Comparison of ENCODE assay signal across 19 cellular contexts in genomic region chr2:173955004-173955403, GRCh38. TPM values are rescaled to one million over a fixed set of nuclear protein-coding genes. Genes with fewer than 3 reads are reported as not detected.
DNase-seq lines count a peak whose midpoint lies in the region; ATAC-seq and TF ChIP-seq lines count a peak whose summit lies in the region.
"Had no signal": no experiment of that assay in that cellular context is flagged by ENCODE, and none has a peak within 500 bp of the region (broad histone marks: within the 10 kb centered on the region; RNA-seq: fewer than 3 reads in every experiment).

No MANE protein-coding gene starts in this region.

- H3K36me3 Mint-ChIP-seq in T-helper 17 cell (ENCODE audit: low read depth): peaks cover 4% of the 10 kb centered on the region
- peaks cover 16 to 58% (median 50%) of the 10 kb centered on the region in 5 donors for H3K36me3 Mint-ChIP-seq in naive thymus-derived CD4-positive, alpha-beta T cell

- peak overlapping the region; percentile 53 for H3K27ac Mint-ChIP-seq in T-helper 17 cell
- peak overlapping the region in 3 of 9 donors; percentile 18 to 26 (median 22) for H3K27ac Mint-ChIP-seq in naive thymus-derived CD4-positive, alpha-beta T cell
- H3K27ac Mint-ChIP-seq: brain; T-helper 1 cell treated with Interleukin-12 subunit alpha and Interleukin-12 subunit beta and Interleukin-4 antibody, amounts not matched to agents 30 μg/mL and 1 μg/mL, for 36 hours had no signal

- H3K27me3 Mint-ChIP-seq in T-helper 17 cell: no peaks in the 10 kb centered on the region
- no peaks in the 10 kb centered on the region for H3K27me3 Mint-ChIP-seq in naive thymus-derived CD4-positive, alpha-beta T cell
- H3K27me3 Mint-ChIP-seq: brain had no signal

- no peak overlapping the region for H2AFZ ChIP-seq in Loucy (ENCODE audit: low read length)

- ATAC-seq in T-helper 17 cell (peak; percentile 27), GM18861 (IDR thresholded peaks at IDR 0.05; ENCODE audit: unreplicated experiment) (no peak)
- peak; percentile 12 for ATAC-seq in naive thymus-derived CD4-positive, alpha-beta T cell
- ATAC-seq: left colon, mucosa of descending colon had no signal

- no peaks in the 10 kb centered on the region for H3K9me3 Mint-ChIP-seq in naive thymus-derived CD4-positive, alpha-beta T cell
- H3K9me3 Mint-ChIP-seq: T-helper 1 cell treated with Interleukin-12 subunit alpha and Interleukin-12 subunit beta and Interleukin-4 antibody, amounts not matched to agents 30 μg/mL and 1 μg/mL, for 36 hours had no signal

- H3K27me3 ChIP-seq in DOHH2 (ENCODE audit: control insufficient read depth, low read length): no peaks in the 10 kb centered on the region
- no peaks in the 10 kb centered on the region for H3K27me3 ChIP-seq in Loucy (ENCODE audit: insufficient read depth, low read length, poor library complexity, severe bottlenecking)
- no peaks in the 10 kb centered on the region for H3K27me3 ChIP-seq in naive thymus-derived CD4-positive, alpha-beta T cell (ENCODE audit: control insufficient read depth in 2 of 2, insufficient read depth in 2 of 2, low read length in 2 of 2)
- H3K27me3 ChIP-seq: sigmoid colon, testis had no signal

- H3K36me3 ChIP-seq in DOHH2 (ENCODE audit: control insufficient read depth, low read length) (peaks cover 94% of the 10 kb centered on the region), Loucy (ENCODE audit: insufficient read depth, low read length) (peaks cover 49% of the 10 kb centered on the region)
- H3K36me3 ChIP-seq in naive thymus-derived CD4-positive, alpha-beta T cell (ENCODE audit: control insufficient read depth in 2 of 3, insufficient read depth in 3 of 3, low read length in 3 of 3): peaks cover 5 to 27% (median 10%) of the 10 kb centered on the region in 3 experiments

- H3K9me3 ChIP-seq in DOHH2 (ENCODE audit: control insufficient read depth, insufficient read depth, low read length): no peaks in the 10 kb centered on the region
- no peaks in the 10 kb centered on the region for H3K9me3 ChIP-seq in Loucy (ENCODE audit: insufficient read depth, low read depth, low read length)
- H3K9me3 ChIP-seq in T-helper 17 cell (ENCODE audit: control insufficient read depth, low read length, poor library complexity, severe bottlenecking): no peaks in the 10 kb centered on the region
- no peaks in the 10 kb centered on the region for H3K9me3 ChIP-seq in naive thymus-derived CD4-positive, alpha-beta T cell (ENCODE audit: control insufficient read depth in 2 of 3, low read length in 3 of 3)
- H3K9me3 ChIP-seq: mucosa of descending colon, sigmoid colon, testis had no signal

- no peak overlapping the region for H3K4me3 ChIP-seq in DOHH2 (ENCODE audit: low read length)
- peak overlapping the region; percentile 57 for H3K4me3 ChIP-seq in Loucy (ENCODE audit: low read length, poor library complexity, severe bottlenecking)
- no peak overlapping the region for H3K4me3 ChIP-seq in naive thymus-derived CD4-positive, alpha-beta T cell (ENCODE audit: low read length)
- H3K4me3 ChIP-seq: mucosa of descending colon, sigmoid colon, testis had no signal

- no peak for DNase-seq in T-helper 17 cell
- DNase-seq in naive thymus-derived CD4-positive, alpha-beta T cell: no peak
- DNase-seq in H4 (ENCODE audit: low spot score): no peak
- DNase-seq in NCI-H82 treated with DMSO at 0.1 percent for 48 hours (lab: John Stamatoyannopoulos, UW; ENCODE audit: unreplicated experiment): no peak
- DNase-seq in stimulated activated CD4-positive, alpha-beta T cell treated with anti-CD3 and anti-CD28 coated beads, Interleukin-2, amount 100 ng/mL, for 48 hours: no peak
- DNase-seq: activated CD4-positive, alpha-beta T cell treated with anti-CD3 and anti-CD28 coated beads for 1 hour; activated naive CD4-positive, alpha-beta T cell; DMS79 treated with DMSO at 0.1 percent for 48 hours; left colon; mucosa of descending colon; NCI-H446 treated with DMSO at 0.1 percent for 48 hours; sigmoid colon; stimulated activated CD4-positive, alpha-beta T cell treated with anti-CD3 and anti-CD28 coated beads, Interleukin-4, amount 100 ng/mL, for 1 hour; testis had no signal

- POLR2A ChIA-PET in naive thymus-derived CD4-positive, alpha-beta T cell (lab: Charles Lee): no interaction called here

- H3K4me1 ChIP-seq in DOHH2 (ENCODE audit: control insufficient read depth, low read length) (peaks cover 33% of the 10 kb centered on the region), Loucy (ENCODE audit: insufficient read depth, low read length, poor library complexity, severe bottlenecking) (peaks cover 87% of the 10 kb centered on the region)
- H3K4me1 ChIP-seq in naive thymus-derived CD4-positive, alpha-beta T cell (ENCODE audit: control insufficient read depth in 2 of 2, insufficient read depth in 2 of 2, low read length in 2 of 2): peaks cover 48 to 89% of the 10 kb centered on the region in 2 donors

- H3K79me2 ChIP-seq in DOHH2 (ENCODE audit: control insufficient read depth, low read length) (peaks cover 100% of the 10 kb centered on the region), Loucy (ENCODE audit: insufficient read depth, low read length) (peaks cover 100% of the 10 kb centered on the region)

- H3K4me1 Mint-ChIP-seq in T-helper 17 cell: peaks cover 70% of the 10 kb centered on the region
- peaks cover 73 to 100% (median 96%) of the 10 kb centered on the region in 7 donors for H3K4me1 Mint-ChIP-seq in naive thymus-derived CD4-positive, alpha-beta T cell

- CTCF ChIA-PET in naive thymus-derived CD4-positive, alpha-beta T cell (lab: Charles Lee): no interaction called here

- H3F3A ChIP-seq in DOHH2 (ENCODE audit: control insufficient read depth, insufficient read depth) (0 out of 2 replicates have a peak, but pooled peaks cover 4% of the 10 kb centered on the region), Loucy (ENCODE audit: low read depth) (no peaks in the 10 kb centered on the region; the same call in 1 of the 2 replicates)

- intact Hi-C loops in naive thymus-derived CD4-positive, alpha-beta T cell (cut with micrococcal nuclease): no loop called here

- H4K20me1 ChIP-seq in DOHH2 (ENCODE audit: control insufficient read depth, insufficient read depth, low read depth, low read length) (peaks cover 42% of the 10 kb centered on the region), Loucy (ENCODE audit: insufficient read depth, low read length, poor library complexity, severe bottlenecking) (peaks cover 100% of the 10 kb centered on the region)

- no peak overlapping the region for H3K9ac ChIP-seq in Loucy (ENCODE audit: low read depth, low read length, poor library complexity, severe bottlenecking)

- H3K9me2 ChIP-seq in DOHH2 (replicated peaks; ENCODE audit: control insufficient read depth, low read length) (no peaks in the 10 kb centered on the region), Loucy (replicated peaks; ENCODE audit: low read depth, low read length) (no peaks in the 10 kb centered on the region)

- TF ChIP-seq CTCF in DOHH2 (IDR thresholded peaks at IDR 0.05; ENCODE audit: low read depth, low read length, poor library complexity, severe bottlenecking): peak; percentile 30
- peak; percentile 43 for TF ChIP-seq CTCF in Loucy (conservative IDR thresholded peaks at IDR 0.05; ENCODE audit: low read length)

- no peak overlapping the region for H3K4me2 ChIP-seq in DOHH2 (ENCODE audit: low read length)
- H3K4me2 ChIP-seq in Loucy (ENCODE audit: low read depth, low read length, poor library complexity, severe bottlenecking): peak overlapping the region; percentile 95

- H3K27ac ChIP-seq in DOHH2 (ENCODE audit: low read depth, low read length): no peak overlapping the region
- H3K27ac ChIP-seq in naive thymus-derived CD4-positive, alpha-beta T cell (ENCODE audit: low read depth, low read length): no peak overlapping the region
- H3K27ac ChIP-seq: sigmoid colon, testis had no signal

- peak overlapping the region; percentile 47 for H3K4me3 Mint-ChIP-seq in T-helper 17 cell
- H3K4me3 Mint-ChIP-seq in naive thymus-derived CD4-positive, alpha-beta T cell: peak overlapping the region in 9 of 10 donors; percentile 41 to 99 (median 68)
- H3K4me3 Mint-ChIP-seq: T-helper 1 cell treated with Interleukin-12 subunit alpha and Interleukin-12 subunit beta and Interleukin-4 antibody, amounts not matched to agents 30 μg/mL and 1 μg/mL, for 36 hours had no signal

RNA-seq across cellular contexts. Expression of gene SP3, which starts 10.2 kb away (rescaled TPM):
- 100 to 1,000 TPM; 123 to 155 TPM for total RNA-seq in T-helper 17 cell
- total RNA-seq in naive thymus-derived CD4-positive, alpha-beta T cell: 100 to 1,000 TPM; 108 to 158 (median 131) TPM
- polyA plus RNA-seq in naive thymus-derived CD4-positive, alpha-beta T cell: 100 to 1,000 TPM in 1 of 2 donors, 10 to 100 TPM in 1; 82.6 to 108 TPM
- 48.8 and 53.7 TPM in 2 replicates for total RNA-seq in H4 (2014; rRNA removed; shearing (Covaris generic))
